ENCODE assay signal across 1 cellular context in genomic region chr11:14891143-14892035, GRCh38.
TF ChIP-seq lines count a peak whose summit lies in the region.

No MANE protein-coding gene starts in this region.

TF ChIP-seq in GM12878, 131 proteins besides CTCF, POLR2A, EP300 and RAD21 (continued from another document):
- TF ChIP-seq IRF5 (IDR thresholded peaks at IDR 0.05; ENCODE audit: borderline replicate concordance) = no peak
- no peak for TF ChIP-seq ZNF592 (IDR thresholded peaks at IDR 0.05)
- TF ChIP-seq SP1 (IDR thresholded peaks at IDR 0.05; ENCODE audit: low read depth, low read length) = peak; percentile 94
- TF ChIP-seq IRF4 (IDR thresholded peaks at IDR 0.05; ENCODE audit: low read depth, low read length) = peak; percentile 52; the same call in 1 of the 2 replicates
- TF ChIP-seq DPF2 (IDR thresholded peaks at IDR 0.05) = no peak
- TF ChIP-seq ATF2 (IDR thresholded peaks at IDR 0.05; ENCODE audit: low read length) = peak; percentile 65; the same call in 1 of the 2 replicates
- TF ChIP-seq CREM (IDR thresholded peaks at IDR 0.05; ENCODE audit: low read depth) = peak; percentile 19; the same call in 1 of the 2 replicates
- TF ChIP-seq TARDBP (IDR thresholded peaks at IDR 0.05; ENCODE audit: borderline replicate concordance) = peak; percentile 22; the same call in 1 of the 2 replicates
- peak; percentile 69; the same call in 1 of the 2 replicates for TF ChIP-seq BCL11A (IDR thresholded peaks at IDR 0.05; ENCODE audit: low read depth, low read length)
- no peak for TF ChIP-seq HSF1 (IDR thresholded peaks at IDR 0.05; ENCODE audit: low read depth, low read length)
